23 cellular contexts compared by ENCODE assay signal in the genomic region with DNA sequence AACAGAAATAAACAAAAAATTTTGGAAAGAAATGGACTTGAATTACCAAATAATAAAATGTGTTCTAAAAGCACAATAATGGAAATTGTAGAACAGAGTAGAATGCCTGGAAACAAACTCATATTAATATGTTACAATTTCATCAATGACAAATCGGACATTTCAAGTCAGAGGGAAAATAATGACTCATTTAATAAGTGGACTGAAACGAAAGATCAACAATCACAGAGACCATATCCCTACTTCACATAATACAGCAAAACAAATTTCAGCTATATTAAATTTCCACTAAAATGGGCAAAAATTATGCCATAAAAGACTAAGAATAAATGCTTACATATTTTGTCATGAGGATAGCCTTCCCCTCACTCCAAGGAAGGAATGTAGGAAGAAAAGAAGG. TPM values are rescaled to one million over a fixed set of nuclear protein-coding genes. Genes with fewer than 3 reads are reported as not detected.
DNase-seq lines count a peak whose midpoint lies in the region; ATAC-seq and TF ChIP-seq lines count a peak whose summit lies in the region.
"Had no signal": no experiment of that assay in that cellular context is flagged by ENCODE, and none has a peak within 500 bp of the region (broad histone marks: within the 10 kb centered on the region; RNA-seq: fewer than 3 reads in every experiment).

No MANE protein-coding gene starts in this region.

- BruUV-seq in MCF 10A (replicated peaks; lab: Mats Ljungman, UMichigan) (no TSS peak), PC-3 (replicated peaks; lab: Mats Ljungman, UMichigan) (no TSS peak)

- no peak overlapping the region for H2AFZ ChIP-seq in PC-3 (ENCODE audit: low read length)

- H3K4me2 ChIP-seq in PC-3 (ENCODE audit: low read length): peak overlapping the region; percentile 55; the same call in 1 of the 2 replicates
- H3K4me2 ChIP-seq: KMS-11 had no signal

- CTCF ChIA-PET in MCF 10A (lab: Yijun Ruan, JAX) (no interaction called here), PC-3 (lab: Charles Lee) (no interaction called here)

- H3F3A ChIP-seq in PC-3 (ENCODE audit: low read length, unreplicated experiment): no peaks in the 10 kb centered on the region

- peak; percentile 61; the same call in 1 of the 2 replicates for ATAC-seq in PC-3
- ATAC-seq in HG03196 (IDR thresholded peaks at IDR 0.05; ENCODE audit: unreplicated experiment): no peak
- ATAC-seq: HCT116 had no signal

- intact Hi-C loops in MCF 10A (cut with micrococcal nuclease): no loop called here
- intact Hi-C loops in breast epithelium (cut with DNase I; ENCODE audit: low total_unique reads): no loop called here
- intact Hi-C loops in PC-3 (cut with micrococcal nuclease): no loop called here

- no peak overlapping the region for H3K9ac ChIP-seq in PC-3 (ENCODE audit: low read length)
- H3K9ac ChIP-seq: KMS-11 had no signal

- H3K4me3 Mint-ChIP-seq in MCF 10A (ENCODE audit: unreplicated experiment): peak overlapping the region; percentile 19
- H3K4me3 Mint-ChIP-seq: IgD-negative memory B cell had no signal

- no peaks in the 10 kb centered on the region for H3K36me3 Mint-ChIP-seq in MCF 10A (ENCODE audit: insufficient read depth, unreplicated experiment)

- H3K4me3 ChIP-seq in breast epithelium (no peak overlapping the region), PC-3 (ENCODE audit: low read length) (peak overlapping the region; percentile 26; the same call in 1 of the 2 replicates)
- H3K4me3 ChIP-seq: SJSA1 had no signal

- H3K4me1 Mint-ChIP-seq in MCF 10A (ENCODE audit: insufficient read depth, unreplicated experiment): no peaks in the 10 kb centered on the region

- H3K4me1 ChIP-seq in breast epithelium (no peaks in the 10 kb centered on the region), PC-3 (ENCODE audit: insufficient read depth, low read length) (peaks cover 10% of the 10 kb centered on the region)
- H3K4me1 ChIP-seq: SJSA1 had no signal

- TF ChIP-seq CTCF in MCF 10A (IDR thresholded peaks at IDR 0.05; ENCODE audit: unreplicated experiment) (no peak), breast epithelium (IDR thresholded peaks at IDR 0.05) (no peak), PC-3 (conservative IDR thresholded peaks at IDR 0.05; ENCODE audit: low read depth, low read length) (no peak)

- TF ChIP-seq POLR2A in breast epithelium (IDR thresholded peaks at IDR 0.05): no peak

- H3K9me2 ChIP-seq in PC-3 (replicated peaks; ENCODE audit: low read length): no peaks in the 10 kb centered on the region

- H3K9me3 Mint-ChIP-seq in MCF 10A (ENCODE audit: unreplicated experiment): peaks cover 16% of the 10 kb centered on the region

- no peaks in the 10 kb centered on the region for H4K20me1 ChIP-seq in PC-3 (ENCODE audit: low read length)

- H3K36me3 ChIP-seq in breast epithelium (no peaks in the 10 kb centered on the region), PC-3 (ENCODE audit: low read depth, low read length) (no peaks in the 10 kb centered on the region)
- H3K36me3 ChIP-seq: SJSA1 had no signal

- POLR2A ChIA-PET in MCF 10A (lab: Yijun Ruan, JAX): interaction anchor here (0.7 to 1.2 kb wide), 3 partner anchors 10 to 27 kb away, joined by 3 to 4 read pairs (median 4); no protein-coding TSS in a partner anchor
- POLR2A ChIA-PET in PC-3 (lab: Charles Lee; ENCODE audit: unreplicated experiment): no interaction called here

- no peaks in the 10 kb centered on the region for H3K27me3 ChIP-seq in breast epithelium
- no peaks in the 10 kb centered on the region for H3K27me3 ChIP-seq in PC-3 (ENCODE audit: low read length)
- H3K27me3 ChIP-seq: SJSA1 had no signal

- peaks cover 32% of the 10 kb centered on the region for H3K79me2 ChIP-seq in PC-3 (ENCODE audit: low read length)

- H3K27ac ChIP-seq in breast epithelium (no peak overlapping the region), PC-3 (ENCODE audit: low read length) (no peak overlapping the region)
- H3K27ac ChIP-seq: KMS-11, SJSA1 had no signal

- H3K9me3 ChIP-seq in breast epithelium: peaks cover 0 to 24% of the 10 kb centered on the region in 2 donors
- H3K9me3 ChIP-seq in PC-3 (ENCODE audit: low read length): no peaks in the 10 kb centered on the region
- H3K9me3 ChIP-seq: SJSA1 had no signal

- H3K27me3 Mint-ChIP-seq in MCF 10A (ENCODE audit: insufficient read depth, unreplicated experiment): no peaks in the 10 kb centered on the region
- H3K27me3 Mint-ChIP-seq: CD4-positive, alpha-beta memory T cell; IgD-negative memory B cell had no signal

- DNase-seq in MCF 10A (ENCODE audit: unreplicated experiment) (no peak), breast epithelium (ENCODE audit: low spot score in 2 of 2) (no peak), PC-3 (peak; percentile 34), kidney tubule cell (ENCODE audit: low spot score) (peak; percentile 26), hippocampal formation (lab: John Stamatoyannopoulos, UW) (no peak), inferior parietal cortex (ENCODE audit: extremely low spot score) (no peak)
- DNase-seq: C1 segment of cervical spinal cord; CD4-positive, alpha-beta memory T cell; COR-L47; DMS79 treated with DMSO at 0.1 percent for 48 hours; GF-D8; MV-4-11; NCI-H1105; NCI-H2029 treated with DMSO at 0.1 percent for 48 hours; NCI-H2227 treated with DMSO at 0.1 percent for 48 hours; NCI-H526 treated with DMSO at 0.1 percent for 48 hours; Right ventricle myocardium superior; RPMI8226 had no signal

- H3K27ac Mint-ChIP-seq in MCF 10A (ENCODE audit: low read depth, unreplicated experiment): peak overlapping the region; percentile 20
- H3K27ac Mint-ChIP-seq: CD4-positive, alpha-beta memory T cell; IgD-negative memory B cell had no signal

RNA-seq across cellular contexts. Expression of gene CDYL2, which starts 25.7 kb away (rescaled TPM):
- total RNA-seq in MCF 10A (2022) (7.1 and 7.4 TPM in 2 replicates), breast epithelium (10 to 100 TPM in 2 of 3 donors, 1 to 10 TPM in 1; 6.4 to 12.1 (median 10.7) TPM), PC-3 (2014; rRNA removed) (7.6 and 8.5 TPM in 2 replicates)

Comparison
In these comparisons a context has a peak if more than half of its experiments do, and no peak if none do; other contexts are left out.
1. DNase-seq: peak in PC-3 (single experiment) and kidney tubule cell (single experiment); none in MCF 10A (single experiment), breast epithelium (0 of 2), hippocampal formation (0 of 2) and inferior parietal cortex (single experiment).